Comparison of ENCODE assay signal across 12 cellular contexts in the genomic region with DNA sequence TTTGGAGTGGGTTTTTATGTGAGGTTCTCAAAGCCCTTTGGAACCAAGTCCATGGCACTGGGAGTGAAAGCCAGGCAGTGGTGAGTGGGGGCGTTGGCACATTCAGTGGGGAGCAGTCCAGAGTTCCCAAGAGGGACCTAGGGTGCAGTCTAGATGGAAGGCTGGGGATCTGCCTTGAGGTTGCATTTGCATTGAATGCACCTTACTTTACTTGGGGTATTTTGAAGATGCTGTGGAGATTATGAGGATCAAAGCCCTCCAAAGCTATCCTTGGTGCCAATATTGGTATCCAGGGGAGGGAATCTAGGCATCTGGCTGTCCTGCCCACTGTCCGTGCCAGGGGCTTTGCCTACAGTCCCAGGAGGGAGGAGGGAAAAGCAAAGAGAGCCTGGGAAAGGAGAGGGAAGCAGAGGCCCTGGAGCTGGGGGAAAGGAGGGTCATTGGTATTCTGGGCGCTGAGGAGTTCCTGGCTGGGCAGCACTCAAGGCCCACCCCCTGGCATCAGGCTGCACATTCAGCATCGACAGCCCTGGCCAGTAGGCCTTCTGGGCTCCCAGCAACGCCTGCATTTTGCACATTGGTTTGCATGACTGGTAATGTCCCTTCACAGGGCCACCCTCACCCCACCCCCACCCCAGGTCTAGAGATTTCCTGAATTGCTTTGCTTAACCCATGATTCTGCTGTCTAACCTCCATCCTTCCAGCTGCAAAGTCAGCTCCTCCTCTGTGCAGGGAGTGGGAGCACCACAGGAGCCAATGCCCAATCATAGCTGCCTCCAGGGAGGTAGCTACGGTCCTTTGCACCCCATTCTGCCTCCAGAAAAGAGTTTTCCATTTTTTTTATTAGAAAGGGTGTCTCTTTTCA. TPM values are rescaled to one million over a fixed set of nuclear protein-coding genes. Genes with fewer than 3 reads are reported as not detected.
DNase-seq lines count a peak whose midpoint lies in the region; ATAC-seq and TF ChIP-seq lines count a peak whose summit lies in the region.
"Had no signal": no experiment of that assay in that cellular context is flagged by ENCODE, and none has a peak within 500 bp of the region (broad histone marks: within the 10 kb centered on the region; RNA-seq: fewer than 3 reads in every experiment).

No MANE protein-coding gene starts in this region.

- peaks cover 2% of the 10 kb centered on the region for H3K36me3 Mint-ChIP-seq in central memory CD8-positive, alpha-beta T cell (ENCODE audit: insufficient read depth)
- H3K36me3 Mint-ChIP-seq in naive B cell: peaks cover 0 to 7% of the 10 kb centered on the region in 2 donors
- H3K36me3 Mint-ChIP-seq in activated CD8-positive, alpha-beta memory T cell treated with anti-CD3 and anti-CD28 coated beads, Interleukin-2, amount 10 ng/mL, durations not matched to agents 7 days and 5 days: no peaks in the 10 kb centered on the region

- intact Hi-C loops in left ventricle myocardium superior (cut with micrococcal nuclease): no loop called here

- ATAC-seq in left ventricle myocardium superior (no peak), naive B cell (ENCODE audit: low read depth in 2 of 2) (no peak), thoracic aorta (ENCODE audit: insufficient number of reproducible peaks, low FRiP score, low read depth) (no peak), GM19455 (IDR thresholded peaks at IDR 0.05; ENCODE audit: unreplicated experiment) (no peak)
- ATAC-seq in central memory CD8-positive, alpha-beta T cell (replicated peaks; ENCODE audit: extremely low read depth, poor library complexity, severe bottlenecking): no peak
- no peak for ATAC-seq in activated CD8-positive, alpha-beta memory T cell treated with anti-CD3 and anti-CD28 coated beads, Interleukin-2, amount 10 ng/mL, durations not matched to agents 7 days and 5 days

- H3K4me3 ChIP-seq in cardiac muscle cell (peak overlapping the region; percentile 34), thoracic aorta (peak overlapping the region; percentile 61)

- no peak for DNase-seq in cardiac muscle cell (ENCODE audit: low read depth in 1 of 2, low spot score in 1 of 2)
- no peak for DNase-seq in left ventricle myocardium superior
- no peak for DNase-seq in central memory CD8-positive, alpha-beta T cell (ENCODE audit: low spot score in 2 of 2)
- DNase-seq in naive B cell: no peak
- DNase-seq in thoracic aorta (ENCODE audit: low spot score): no peak
- DNase-seq in activated CD8-positive, alpha-beta memory T cell treated with anti-CD3 and anti-CD28 coated beads, Interleukin-2, amount 10 ng/mL, durations not matched to agents 7 days and 5 days: no peak
- no peak for DNase-seq in SIG-M5 treated with dmso at 0.1 percent for 504 hours (lab: John Stamatoyannopoulos, UW; ENCODE audit: unreplicated experiment)
- DNase-seq: NCI-H2029 had no signal

- CTCF ChIA-PET in activated CD8-positive, alpha-beta memory T cell treated with anti-CD3 and anti-CD28 coated beads, Interleukin-2, amount 10 ng/mL, durations not matched to agents 7 days and 5 days (lab: Charles Lee): interaction anchor here (0.7 to 22.5 kb wide), 8 partner anchors 15 to 228 kb away, joined by 3 to 344 read pairs (median 6); a partner anchor contains a TSS

- peaks cover 82% of the 10 kb centered on the region for H3K27me3 ChIP-seq in cardiac muscle cell
- H3K27me3 ChIP-seq in thoracic aorta (replicated peaks; ENCODE audit: insufficient read depth): peaks cover 16% of the 10 kb centered on the region

- TF ChIP-seq CTCF in cardiac muscle cell (IDR thresholded peaks at IDR 0.05; ENCODE audit: low read depth, low read length) (no peak), thoracic aorta (IDR thresholded peaks at IDR 0.05) (no peak)

- H3K4me1 Mint-ChIP-seq in central memory CD8-positive, alpha-beta T cell: peaks cover 20% of the 10 kb centered on the region
- peaks cover 21 to 29% (median 23%) of the 10 kb centered on the region in 3 donors for H3K4me1 Mint-ChIP-seq in naive B cell
- H3K4me1 Mint-ChIP-seq in activated CD8-positive, alpha-beta memory T cell treated with anti-CD3 and anti-CD28 coated beads, Interleukin-2, amount 10 ng/mL, durations not matched to agents 7 days and 5 days: peaks cover 41% of the 10 kb centered on the region

- no peak overlapping the region for H3K27ac Mint-ChIP-seq in central memory CD8-positive, alpha-beta T cell (ENCODE audit: low read depth)
- H3K27ac Mint-ChIP-seq in naive B cell: peak overlapping the region in 3 of 6 donors; percentile 43 to 79 (median 49)
- no peak overlapping the region for H3K27ac Mint-ChIP-seq in activated CD8-positive, alpha-beta memory T cell treated with anti-CD3 and anti-CD28 coated beads, Interleukin-2, amount 10 ng/mL, durations not matched to agents 7 days and 5 days
- H3K27ac Mint-ChIP-seq: IgD-negative memory B cell had no signal

- H3K27ac ChIP-seq in cardiac muscle cell: no peak overlapping the region
- H3K27ac ChIP-seq in thoracic aorta: no peak overlapping the region

- peaks cover 95% of the 10 kb centered on the region for H3K27me3 Mint-ChIP-seq in central memory CD8-positive, alpha-beta T cell
- H3K27me3 Mint-ChIP-seq in naive B cell: peaks cover 75 to 87% (median 86%) of the 10 kb centered on the region in 3 donors
- peaks cover 90% of the 10 kb centered on the region for H3K27me3 Mint-ChIP-seq in activated CD8-positive, alpha-beta memory T cell treated with anti-CD3 and anti-CD28 coated beads, Interleukin-2, amount 10 ng/mL, durations not matched to agents 7 days and 5 days

- H3K4me3 Mint-ChIP-seq in central memory CD8-positive, alpha-beta T cell: peak overlapping the region; percentile 39
- peak overlapping the region in 7 of 8 donors; percentile 18 to 82 (median 74) for H3K4me3 Mint-ChIP-seq in naive B cell
- no peak overlapping the region for H3K4me3 Mint-ChIP-seq in activated CD8-positive, alpha-beta memory T cell treated with anti-CD3 and anti-CD28 coated beads, Interleukin-2, amount 10 ng/mL, durations not matched to agents 7 days and 5 days

- H3K4me1 ChIP-seq in cardiac muscle cell (ENCODE audit: low read depth) (no peaks in the 10 kb centered on the region), thoracic aorta (ENCODE audit: control insufficient read depth in 1 of 2, low read depth in 2 of 2) (peaks cover 8 to 10% of the 10 kb centered on the region in 2 donors)

- no peaks in the 10 kb centered on the region for H3K9me3 Mint-ChIP-seq in central memory CD8-positive, alpha-beta T cell
- no peaks in the 10 kb centered on the region for H3K9me3 Mint-ChIP-seq in naive B cell
- H3K9me3 Mint-ChIP-seq in activated CD8-positive, alpha-beta memory T cell treated with anti-CD3 and anti-CD28 coated beads, Interleukin-2, amount 10 ng/mL, durations not matched to agents 7 days and 5 days (ENCODE audit: low read depth): no peaks in the 10 kb centered on the region
- H3K9me3 Mint-ChIP-seq: IgD-negative memory B cell had no signal

- H3K9me3 ChIP-seq in cardiac muscle cell (ENCODE audit: low read depth): no peaks in the 10 kb centered on the region
- no peaks in the 10 kb centered on the region for H3K9me3 ChIP-seq in thoracic aorta

- H3K36me3 ChIP-seq in cardiac muscle cell: no peaks in the 10 kb centered on the region
- H3K36me3 ChIP-seq in thoracic aorta: no peaks in the 10 kb centered on the region

RNA-seq across cellular contexts. Expression of a gene that starts 0.8 kb away (rescaled TPM):
- total RNA-seq in cardiac muscle cell (0.86 and 1.2 TPM in 2 replicates), left ventricle myocardium superior (0.52 TPM), thoracic aorta (under 1 TPM; 0.54 to 0.99 TPM)
- polyA plus RNA-seq in cardiac muscle cell (0.23 and 0.39 TPM in 2 replicates), naive B cell (ENCODE audit: low read depth in 6 of 6) (not detected)
- total RNA-seq in activated CD8-positive, alpha-beta memory T cell treated with anti-CD3 and anti-CD28 coated beads, Interleukin-2, amount 10 ng/mL, durations not matched to agents 7 days and 5 days: under 1 TPM in 1 of 2 experiments, not detected in 1; 0.07 TPM
- polyA plus RNA-seq: IgD-negative memory B cell, keratinocyte had no signal

RNA-seq across cellular contexts. Expression of a gene that starts 21.9 kb away (rescaled TPM):
- 7.6 and 19.0 TPM in 2 replicates for total RNA-seq in cardiac muscle cell
- polyA plus RNA-seq in cardiac muscle cell: 8.5 and 15.7 TPM in 2 replicates
- total RNA-seq in left ventricle myocardium superior: 1.5 TPM
- polyA plus RNA-seq in naive B cell (ENCODE audit: low read depth in 6 of 6): not detected
- 1 to 10 TPM in 1 of 2 donors, not detected in 1; 1.2 TPM for total RNA-seq in thoracic aorta
- not detected for total RNA-seq in activated CD8-positive, alpha-beta memory T cell treated with anti-CD3 and anti-CD28 coated beads, Interleukin-2, amount 10 ng/mL, durations not matched to agents 7 days and 5 days
- polyA plus RNA-seq: BJ, IgD-negative memory B cell, keratinocyte had no signal

RNA-seq across cellular contexts. Expression of a gene that starts 36.1 kb away (rescaled TPM):
- total RNA-seq in cardiac muscle cell (302 and 391 TPM in 2 replicates), left ventricle myocardium superior (94.7 TPM), thoracic aorta (10 to 100 TPM; 30.6 to 30.9 TPM)
- polyA plus RNA-seq in cardiac muscle cell (86.5 and 89.3 TPM in 2 replicates), naive B cell (ENCODE audit: low read depth in 6 of 6) (not detected)
- not detected for total RNA-seq in activated CD8-positive, alpha-beta memory T cell treated with anti-CD3 and anti-CD28 coated beads, Interleukin-2, amount 10 ng/mL, durations not matched to agents 7 days and 5 days
- polyA plus RNA-seq: IgD-negative memory B cell, keratinocyte had no signal

RNA-seq across cellular contexts. Expression of a gene that starts 39.8 kb away (rescaled TPM):
- total RNA-seq in cardiac muscle cell: 6.0 and 14.4 TPM in 2 replicates
- polyA plus RNA-seq in cardiac muscle cell: 42.4 and 48.4 TPM in 2 replicates
- 14.1 TPM for total RNA-seq in left ventricle myocardium superior
- 10 to 100 TPM; 16.6 to 47.9 (median 28.7) TPM for polyA plus RNA-seq in naive B cell (ENCODE audit: low read depth in 6 of 6)
- total RNA-seq in thoracic aorta: 10 to 100 TPM in 1 of 2 donors, 1 to 10 TPM in 1; 8.1 to 69.3 TPM
- 10 to 100 TPM; 40.5 to 50.9 TPM for total RNA-seq in activated CD8-positive, alpha-beta memory T cell treated with anti-CD3 and anti-CD28 coated beads, Interleukin-2, amount 10 ng/mL, durations not matched to agents 7 days and 5 days

RNA-seq across cellular contexts. Expression of a gene that starts 49.5 kb away (rescaled TPM):
- 130 and 179 TPM in 2 replicates for total RNA-seq in cardiac muscle cell
- 154 and 166 TPM in 2 replicates for polyA plus RNA-seq in cardiac muscle cell
- total RNA-seq in left ventricle myocardium superior: 123 TPM
- 100 to 1,000 TPM in 5 of 6 donors, 10 to 100 TPM in 1; 97.6 to 177 (median 110) TPM for polyA plus RNA-seq in naive B cell (ENCODE audit: low read depth in 6 of 6)
- total RNA-seq in thoracic aorta: 10 to 100 TPM; 38.3 to 66.5 TPM
- 10 to 100 TPM; 62.7 to 66.6 TPM for total RNA-seq in activated CD8-positive, alpha-beta memory T cell treated with anti-CD3 and anti-CD28 coated beads, Interleukin-2, amount 10 ng/mL, durations not matched to agents 7 days and 5 days

Comparison
In these comparisons a context has a peak if more than half of its experiments do, and no peak if none do; other contexts are left out.
1. RNA of a gene that starts 36.1 kb away (total RNA-seq): 302 to 391 TPM in cardiac muscle cell, 94.7 TPM in left ventricle myocardium superior (single experiment) and 30.6 to 30.9 TPM in thoracic aorta; not detected in activated CD8-positive, alpha-beta memory T cell treated with anti-CD3 and anti-CD28 coated beads, Interleukin-2, amount 10 ng/mL, durations not matched to agents 7 days and 5 days; every median in the first group is over 10 times any median in the second.